In genomic region chr10:123166618-123167017, GRCh38 we compare ENCODE assay signal across 1 cellular context.
TF ChIP-seq lines count a peak whose summit lies in the region.

No MANE protein-coding gene starts in this region.

TF ChIP-seq in K562, 482 proteins besides CTCF, POLR2A, EP300 and RAD21:
- no peak for TF ChIP-seq MTA3 (IDR thresholded peaks at IDR 0.05; ENCODE audit: borderline replicate concordance)
- no peak for TF ChIP-seq CHCHD3 (CRISPR knock-in tag; IDR thresholded peaks at IDR 0.05)
- no peak for TF ChIP-seq ZNF12 (CRISPR knock-in tag; IDR thresholded peaks at IDR 0.05)
TF ChIP-seq in K562: peak in this region for 0.
